In the genomic region with DNA sequence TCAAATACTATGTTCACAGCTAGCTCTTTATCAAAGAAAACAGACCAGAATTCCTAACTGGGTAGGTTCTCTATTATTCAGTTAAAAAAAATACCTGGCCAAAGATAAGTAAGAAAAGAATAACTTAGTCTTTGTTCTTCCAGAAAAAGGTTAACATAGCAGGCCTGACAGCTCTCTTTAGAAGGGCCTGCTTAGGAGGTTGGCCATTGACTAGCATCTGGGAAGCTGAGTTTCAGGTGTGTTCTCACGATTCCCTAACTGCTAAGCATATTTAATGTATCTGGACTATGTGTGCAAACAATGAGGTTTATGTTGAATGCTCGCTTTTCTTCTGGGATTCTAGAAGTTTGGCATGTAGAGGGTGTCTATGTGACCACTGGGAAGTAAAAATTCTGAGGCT, we compare ENCODE assay signal across 3 cellular contexts.
"Had no signal": no experiment of that assay in that cellular context is flagged by ENCODE, and none has a peak within 500 bp of the region (broad histone marks: within the 10 kb centered on the region; RNA-seq: fewer than 3 reads in every experiment).

No MANE protein-coding gene starts in this region.

- ATAC-seq: GM12878 had no signal

- H3K4me3 ChIP-seq: GM12878 had no signal

- DNase-seq: GDM1, GF-D8 had no signal
